ENCODE assay signal across 9 cellular contexts in genomic region chr13:99214232-99214631, GRCh38. TPM values are rescaled to one million over a fixed set of nuclear protein-coding genes. Genes with fewer than 3 reads are reported as not detected.
DNase-seq lines count a peak whose midpoint lies in the region; ATAC-seq and TF ChIP-seq lines count a peak whose summit lies in the region.
"Had no signal": no experiment of that assay in that cellular context is flagged by ENCODE, and none has a peak within 500 bp of the region (broad histone marks: within the 10 kb centered on the region; RNA-seq: fewer than 3 reads in every experiment).

No MANE protein-coding gene starts in this region.

- no peaks in the 10 kb centered on the region for H3K9me3 ChIP-seq in spleen
- no peaks in the 10 kb centered on the region for H3K9me3 ChIP-seq in transverse colon

- ATAC-seq in GM19328 (IDR thresholded peaks at IDR 0.05; ENCODE audit: unreplicated experiment): peak; percentile 91
- ATAC-seq in HG03064 (IDR thresholded peaks at IDR 0.05; ENCODE audit: low read depth, unreplicated experiment): peak; percentile 72
- ATAC-seq in activated T-helper 17 cell treated with anti-CD3 and anti-CD28 coated beads, Interleukin-2, amount 50 U/mL, for 72 hours (replicated peaks): peak; percentile 82

- no peaks in the 10 kb centered on the region for H3K9me3 Mint-ChIP-seq in activated T-helper 17 cell treated with anti-CD3 and anti-CD28 coated beads, Interleukin-2, amount 50 U/mL, for 72 hours

- peaks cover 62% of the 10 kb centered on the region for H3K36me3 Mint-ChIP-seq in activated T-helper 17 cell treated with anti-CD3 and anti-CD28 coated beads, Interleukin-2, amount 50 U/mL, for 72 hours (ENCODE audit: low read depth)

- H3K4me1 ChIP-seq in spleen: peaks cover 28 to 96% (median 56%) of the 10 kb centered on the region in 6 donors
- H3K4me1 ChIP-seq in transverse colon: peaks cover 5 to 27% (median 13%) of the 10 kb centered on the region in 4 donors

- in situ Hi-C loops in transverse colon (cut with MboI; ENCODE audit: low pct_ligation_motif_present in 1 of 4, low pct_unique_long_range_greater_than_20kb in 1 of 4, low sequenced_read_pairs in 3 of 4): no loop called here

- TF ChIP-seq POLR2A in spleen (IDR thresholded peaks at IDR 0.05) (no peak), transverse colon (IDR thresholded peaks at IDR 0.05) (no peak)

- WGBS in spleen, 5 donors: 29 to 55% (median 47%) methylated on average over 7 of the region's 7 CpGs
- WGBS in transverse colon (ENCODE audit: low coverage in 1 of 2), 2 donors: 70 to 75% methylated on average over 7 of the region's 7 CpGs

- peaks cover 67% of the 10 kb centered on the region for H3K4me1 Mint-ChIP-seq in activated T-helper 17 cell treated with anti-CD3 and anti-CD28 coated beads, Interleukin-2, amount 50 U/mL, for 72 hours

- TF ChIP-seq EP300 in transverse colon (IDR thresholded peaks at IDR 0.05; ENCODE audit: low read depth): no peak

- H3K27ac Mint-ChIP-seq in activated T-helper 17 cell treated with anti-CD3 and anti-CD28 coated beads, Interleukin-2, amount 50 U/mL, for 72 hours: peak overlapping the region; percentile 94

- H3K27me3 Mint-ChIP-seq in activated T-helper 17 cell treated with anti-CD3 and anti-CD28 coated beads, Interleukin-2, amount 50 U/mL, for 72 hours: no peaks in the 10 kb centered on the region

- DNase-seq in stimulated activated CD4-positive, alpha-beta T cell treated with anti-CD3 and anti-CD28 coated beads, Interleukin-4, amount 100 ng/mL, for 24 hours: peak; percentile 74
- DNase-seq in spleen: no peak
- no peak for DNase-seq in NCI-H2081 (lab: John Stamatoyannopoulos, UW)
- no peak for DNase-seq in NCI-H146 (lab: John Stamatoyannopoulos, UW)
- no peak for DNase-seq in transverse colon

- TF ChIP-seq CTCF in spleen (IDR thresholded peaks at IDR 0.05 in 8 of 11, conservative IDR thresholded peaks at IDR 0.05 in 3 of 11) (no peak), transverse colon (IDR thresholded peaks at IDR 0.05) (no peak)

- H3K27ac ChIP-seq in spleen (peak overlapping the region in 3 of 8 donors; percentile 63 to 84 (median 71)), transverse colon (no peak overlapping the region)
- H3K27ac ChIP-seq: HL-60 had no signal

- no peaks in the 10 kb centered on the region for H3K27me3 ChIP-seq in spleen (replicated peaks in 1 of 7)
- H3K27me3 ChIP-seq in transverse colon: no peaks in the 10 kb centered on the region

- H3K4me3 ChIP-seq in spleen (no peak overlapping the region), transverse colon (no peak overlapping the region)

- peak overlapping the region; percentile 93 for H3K4me3 Mint-ChIP-seq in activated T-helper 17 cell treated with anti-CD3 and anti-CD28 coated beads, Interleukin-2, amount 50 U/mL, for 72 hours

- intact Hi-C loops in spleen (cut with DNase I; ENCODE audit: low total_unique reads) (no loop called here), transverse colon (cut with DNase I; ENCODE audit: low total_unique reads) (no loop called here)

- peaks cover 0 to 18% (median 0%) of the 10 kb centered on the region in 6 donors for H3K36me3 ChIP-seq in spleen
- H3K36me3 ChIP-seq in transverse colon: no peaks in the 10 kb centered on the region

RNA-seq across cellular contexts. Expression of gene UBAC2, which starts 13.6 kb away (rescaled TPM):
- total RNA-seq in activated T-helper 17 cell treated with anti-CD3 and anti-CD28 coated beads, Interleukin-2, amount 50 U/mL, for 72 hours: 10 to 100 TPM; 39.0 to 46.1 TPM
- total RNA-seq in spleen (10 to 100 TPM; 62.8 to 82.1 (median 72.3) TPM), transverse colon (10 to 100 TPM; 34.4 to 77.3 (median 66.5) TPM)
- 10 to 100 TPM; 49.3 to 57.3 (median 50.4) TPM for polyA plus RNA-seq in spleen

RNA-seq across cellular contexts. Expression of gene GPR18, which starts 43.9 kb away (rescaled TPM):
- total RNA-seq in activated T-helper 17 cell treated with anti-CD3 and anti-CD28 coated beads, Interleukin-2, amount 50 U/mL, for 72 hours: 10 to 100 TPM in 1 of 2 donors, 1 to 10 TPM in 1; 8.7 to 10.1 TPM
- 10 to 100 TPM in 6 of 7 donors, 1 to 10 TPM in 1; 9.6 to 21.8 (median 15.3) TPM for total RNA-seq in spleen
- polyA plus RNA-seq in spleen: 10 to 100 TPM; 25.6 to 33.9 (median 29.4) TPM
- total RNA-seq in transverse colon: under 1 TPM in 2 of 4 donors, not detected in 2; 0.41 to 0.48 TPM

Comparison
In these comparisons a context has a peak if more than half of its experiments do, and no peak if none do; other contexts are left out.
1. RNA of gene GPR18, which starts 43.9 kb away (total RNA-seq): 9.6 to 21.8 TPM in spleen and 8.7 to 10.1 TPM in activated T-helper 17 cell treated with anti-CD3 and anti-CD28 coated beads, Interleukin-2, amount 50 U/mL, for 72 hours; 0.41 to 0.48 TPM in transverse colon; every median in the first group is over 4 times any median in the second.
2. Peak in every context shown above with its lines, with median percentiles within 50 percentile points of each other: ATAC-seq.